In genomic region chr1:226608699-226609505, GRCh38 we compare ENCODE assay signal across 8 cellular contexts.
DNase-seq lines count a peak whose midpoint lies in the region; ATAC-seq and TF ChIP-seq lines count a peak whose summit lies in the region.

No MANE protein-coding gene starts in this region.

- DNase-seq in EL (peak; percentile 56), activated T-cell treated with anti-CD3 and anti-CD28 coated beads for 48 hours (ENCODE audit: low read depth) (peak; percentile 64), fibroblast of lung (ENCODE audit: low read depth in 2 of 2) (peak; percentile 44 to 71), neuronal stem cell (ENCODE audit: low spot score) (peak; percentile 72), thyroid gland (peak; percentile 58 to 66)

- peaks cover 18% of the 10 kb centered on the region; the same call in 1 of the 2 replicates for H3K27me3 ChIP-seq in OCI-LY3 (ENCODE audit: low read depth, low read length)
- H3K27me3 ChIP-seq in fibroblast of lung (ENCODE audit: control insufficient read depth, insufficient read depth, low read length): peaks cover 3% of the 10 kb centered on the region
- peaks cover 0 to 47% (median 0%) of the 10 kb centered on the region in 3 experiments for H3K27me3 ChIP-seq in neuronal stem cell (ENCODE audit: control insufficient read depth in 3 of 3, insufficient read depth in 3 of 3, low read depth in 1 of 3, low read length in 3 of 3)
- H3K27me3 ChIP-seq in thyroid gland: no peaks in the 10 kb centered on the region

- no peak overlapping the region for H3K9ac ChIP-seq in OCI-LY3 (ENCODE audit: low read length)
- no peak overlapping the region for H3K9ac ChIP-seq in fibroblast of lung (ENCODE audit: insufficient read depth, low read length)
- H3K9ac ChIP-seq in neuronal stem cell (ENCODE audit: low read depth, low read length, poor library complexity): no peak overlapping the region

- H3K27ac ChIP-seq in OCI-LY3 (ENCODE audit: low read length) (no peak overlapping the region), fibroblast of lung (ENCODE audit: insufficient read depth, low read length) (no peak overlapping the region), neuronal stem cell (replicated peaks; ENCODE audit: low read length) (no peak overlapping the region), thyroid gland (no peak overlapping the region)

- intact Hi-C loops in thyroid gland (cut with DNase I): loop anchor here (5.0 kb wide), 1 partner anchor 62 kb away; the partner anchor contains the start of gene STUM

- no peak overlapping the region for H3K4ac ChIP-seq in neuronal stem cell (ENCODE audit: low read length)

- ATAC-seq in HG03520 (IDR thresholded peaks at IDR 0.05; ENCODE audit: unreplicated experiment): peak; percentile 55
- ATAC-seq in GM18868 (IDR thresholded peaks at IDR 0.05; ENCODE audit: unreplicated experiment): no peak

- no peak overlapping the region for H3K14ac ChIP-seq in neuronal stem cell (ENCODE audit: low read length)

- no peak overlapping the region for H2BK5ac ChIP-seq in neuronal stem cell (ENCODE audit: low read length)

- H2BK120ac ChIP-seq in neuronal stem cell (ENCODE audit: low read depth, low read length): no peak overlapping the region

- H3K23ac ChIP-seq in neuronal stem cell (ENCODE audit: low read depth, low read length, poor library complexity): no peak overlapping the region

- no peaks in the 10 kb centered on the region for H3K79me1 ChIP-seq in neuronal stem cell (ENCODE audit: low read depth, low read length)

- peak overlapping the region; percentile 81 for H3K18ac ChIP-seq in neuronal stem cell (ENCODE audit: low read length)

- H4K20me1 ChIP-seq in OCI-LY3 (ENCODE audit: insufficient read depth, low read length) (no peaks in the 10 kb centered on the region), fibroblast of lung (ENCODE audit: control insufficient read depth, extremely low read depth, insufficient read depth, low read length) (no peaks in the 10 kb centered on the region)

- TF ChIP-seq CTCF in OCI-LY3 (IDR thresholded peaks at IDR 0.05; ENCODE audit: low read depth, low read length): peak; percentile 95
- TF ChIP-seq CTCF in fibroblast of lung (conservative IDR thresholded peaks at IDR 0.05 in 1 of 2, IDR thresholded peaks at IDR 0.05 in 1 of 2; ENCODE audit: low read depth in 1 of 2, low read length in 2 of 2): peak; percentile 63 to 88
- TF ChIP-seq CTCF in thyroid gland (IDR thresholded peaks at IDR 0.05): peak; percentile 39 to 83 (median 60)

- no peak overlapping the region for H4K91ac ChIP-seq in neuronal stem cell (ENCODE audit: low read depth, low read length, poor library complexity)

- H2AFZ ChIP-seq in OCI-LY3 (ENCODE audit: low read depth, low read length) (no peak overlapping the region), fibroblast of lung (ENCODE audit: low read length) (no peak overlapping the region), neuronal stem cell (ENCODE audit: low read length) (no peak overlapping the region)

- H3K36me3 ChIP-seq in OCI-LY3 (replicated peaks; ENCODE audit: low read depth, low read length): no peaks in the 10 kb centered on the region
- H3K36me3 ChIP-seq in fibroblast of lung (ENCODE audit: control insufficient read depth, insufficient read depth, low read length): no peaks in the 10 kb centered on the region
- H3K36me3 ChIP-seq in neuronal stem cell (replicated peaks in 1 of 2; ENCODE audit: control insufficient read depth in 2 of 2, insufficient read depth in 2 of 2, low read length in 2 of 2): no peaks in the 10 kb centered on the region
- no peaks in the 10 kb centered on the region for H3K36me3 ChIP-seq in thyroid gland

- H2AK5ac ChIP-seq in neuronal stem cell (ENCODE audit: low read depth, low read length): no peak overlapping the region

- H2BK12ac ChIP-seq in neuronal stem cell (ENCODE audit: low read length): no peak overlapping the region

- no CpG with 5 or more reads among the region's 18 CpGs for WGBS in neuronal stem cell (ENCODE audit: extremely low coverage in 2 of 2, insufficient read length in 2 of 2, insufficient replicate concordance in 1 of 2), 2 donors
- 52 to 58% methylated on average over 17 to 18 of the region's 18 CpGs for WGBS in thyroid gland, 2 donors

- TF ChIP-seq POLR2A in thyroid gland (IDR thresholded peaks at IDR 0.05): no peak

- no peak overlapping the region for H2BK15ac ChIP-seq in neuronal stem cell (ENCODE audit: low read length)

- no peaks in the 10 kb centered on the region for H3K79me2 ChIP-seq in OCI-LY3 (ENCODE audit: low read length)
- no peaks in the 10 kb centered on the region for H3K79me2 ChIP-seq in fibroblast of lung (ENCODE audit: control insufficient read depth, insufficient read depth, low read length)

- H3K4me3 ChIP-seq in OCI-LY3 (ENCODE audit: low read length) (no peak overlapping the region), fibroblast of lung (replicated peaks in 1 of 4; ENCODE audit: control extremely low read depth in 1 of 4, insufficient read depth in 1 of 4, low read depth in 3 of 4, low read length in 4 of 4) (no peak overlapping the region), neuronal stem cell (ENCODE audit: low read length in 2 of 2) (no peak overlapping the region), thyroid gland (replicated peaks in 1 of 3) (no peak overlapping the region)

- no peak overlapping the region for H3K4me2 ChIP-seq in OCI-LY3 (ENCODE audit: low read length)
- no peak overlapping the region for H3K4me2 ChIP-seq in fibroblast of lung (ENCODE audit: extremely low read depth, insufficient read depth, low read length)
- H3K4me2 ChIP-seq in neuronal stem cell (ENCODE audit: insufficient read depth, low read length, poor library complexity, severe bottlenecking): no peak overlapping the region

- no peaks in the 10 kb centered on the region for H3K9me3 ChIP-seq in OCI-LY3 (ENCODE audit: insufficient read depth, low read length)
- H3K9me3 ChIP-seq in fibroblast of lung (ENCODE audit: control insufficient read depth, insufficient read depth, low read depth, low read length): no peaks in the 10 kb centered on the region
- no peaks in the 10 kb centered on the region for H3K9me3 ChIP-seq in neuronal stem cell (replicated peaks in 1 of 2; ENCODE audit: control insufficient read depth in 2 of 2, insufficient read depth in 1 of 2, low read depth in 1 of 2, low read length in 2 of 2)
- H3K9me3 ChIP-seq in thyroid gland: no peaks in the 10 kb centered on the region

- H3K4me1 ChIP-seq in OCI-LY3 (ENCODE audit: low read length): no peaks in the 10 kb centered on the region
- no peaks in the 10 kb centered on the region for H3K4me1 ChIP-seq in fibroblast of lung (ENCODE audit: control insufficient read depth, extremely low read depth, insufficient read depth, low read length)
- peaks cover 3 to 23% of the 10 kb centered on the region in 2 donors for H3K4me1 ChIP-seq in neuronal stem cell (ENCODE audit: control insufficient read depth in 2 of 2, insufficient read depth in 1 of 2, low read depth in 1 of 2, low read length in 2 of 2)
- H3K4me1 ChIP-seq in thyroid gland: peaks cover 0 to 8% of the 10 kb centered on the region in 2 donors

- peak overlapping the region; percentile 92 for H4K8ac ChIP-seq in neuronal stem cell (ENCODE audit: low read depth, low read length)
